In genomic region chr3:194272861-194273266, GRCh38 we compare ENCODE assay signal across 1 cellular context.
TF ChIP-seq lines count a peak whose summit lies in the region.

No MANE protein-coding gene starts in this region.

TF ChIP-seq in SK-N-SH, 30 proteins besides CTCF, POLR2A, EP300 and RAD21 (continued from another document):
- TF ChIP-seq EZH2phosphoT487 (IDR thresholded peaks at IDR 0.05; ENCODE audit: borderline replicate concordance, low read depth) (no peak), MAX (IDR thresholded peaks at IDR 0.05; ENCODE audit: low read depth) (no peak), SMC3 (IDR thresholded peaks at IDR 0.05; ENCODE audit: low read depth, low read length) (no peak), MEF2A (IDR thresholded peaks at IDR 0.05; ENCODE audit: borderline replicate concordance, low read depth) (no peak), GATA2 (CRISPR knock-in tag; IDR thresholded peaks at IDR 0.05) (peak; percentile 72)
